In the genomic region with DNA sequence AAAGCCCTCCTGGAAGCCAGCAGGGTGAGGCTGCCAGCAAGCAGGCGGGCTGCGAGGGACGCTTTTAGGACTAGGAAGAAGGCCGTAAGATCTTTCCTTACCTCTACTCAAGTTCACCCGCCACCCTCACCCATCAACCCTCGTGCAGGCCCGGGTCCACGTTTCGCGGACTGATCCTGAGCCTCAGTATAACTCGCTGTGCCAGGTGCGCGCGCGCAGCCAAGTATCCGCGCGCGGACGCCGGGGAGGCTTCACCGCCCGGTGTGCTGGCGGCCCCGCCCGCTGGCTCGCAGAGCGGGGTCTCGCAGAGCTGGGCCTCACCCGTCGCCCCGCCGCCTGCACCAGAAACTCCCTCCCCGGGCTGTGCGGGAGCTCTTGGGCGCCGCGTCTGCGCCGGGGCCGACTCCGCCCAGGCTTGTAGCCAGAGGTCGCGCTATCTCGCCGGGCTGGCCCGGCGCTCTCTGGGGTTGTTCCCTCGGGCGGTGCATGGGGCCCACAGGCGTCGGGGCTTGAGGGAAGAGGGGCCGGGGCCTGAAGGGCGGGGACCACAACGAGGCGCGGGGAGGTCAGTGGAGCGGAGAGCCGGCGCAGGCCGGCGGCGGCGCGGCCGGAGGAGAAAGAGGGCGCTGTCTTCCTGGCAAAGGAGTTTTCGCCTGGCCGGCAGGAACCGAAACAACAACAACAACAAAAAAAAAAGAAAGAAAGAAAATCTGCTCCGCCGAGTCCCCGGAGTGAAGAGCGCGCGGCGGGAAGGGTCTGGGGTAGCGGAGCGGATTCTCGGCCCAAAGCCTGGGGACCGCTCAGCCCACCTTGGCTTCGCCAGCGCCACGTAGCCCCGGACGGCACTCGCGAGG, we compare ENCODE assay signal across 8 cellular contexts. TPM values are rescaled to one million over a fixed set of nuclear protein-coding genes. Genes with fewer than 3 reads are reported as not detected.
DNase-seq lines count a peak whose midpoint lies in the region; ATAC-seq, FAIRE-seq and TF ChIP-seq lines count a peak whose summit lies in the region.

No MANE protein-coding gene starts in this region.

- H3K27me3 ChIP-seq in RWPE2 (ENCODE audit: insufficient read depth, poor library complexity, severe bottlenecking) (no peaks in the 10 kb centered on the region), mesenchymal stem cell (ENCODE audit: control insufficient read depth in 1 of 2, insufficient read depth in 1 of 2, low read length in 2 of 2) (peaks cover 0 to 27% of the 10 kb centered on the region in 2 experiments)

- H2AK5ac ChIP-seq in mesenchymal stem cell (ENCODE audit: low read length, severe bottlenecking) = peak overlapping the region; percentile 60

- TF ChIP-seq CTCF in RWPE2 (IDR thresholded peaks at IDR 0.05; ENCODE audit: poor library complexity, severe bottlenecking) = peak; percentile 90

- H3K9me3 ChIP-seq in RWPE2 (ENCODE audit: severe bottlenecking) = no peaks in the 10 kb centered on the region
- no peaks in the 10 kb centered on the region for H3K9me3 ChIP-seq in mesenchymal stem cell (ENCODE audit: control insufficient read depth, low read length)

- peak overlapping the region; percentile 97 for H2AFZ ChIP-seq in mesenchymal stem cell (ENCODE audit: low read depth, low read length)

- no peak overlapping the region for H3K14ac ChIP-seq in mesenchymal stem cell (ENCODE audit: low read length in 2 of 2)

- H3K18ac ChIP-seq in mesenchymal stem cell (ENCODE audit: low read depth in 1 of 2, low read length in 2 of 2) = peak overlapping the region; percentile 8 to 84

- H3K9ac ChIP-seq in mesenchymal stem cell (ENCODE audit: low read length) = peak overlapping the region; percentile 91

- peak; percentile 96 for FAIRE-seq in urothelium cell line (lab: Jason Lieb, UNC)

- H2BK5ac ChIP-seq in mesenchymal stem cell (ENCODE audit: low read depth, low read length, poor library complexity, severe bottlenecking) = peak overlapping the region; percentile 90

- H3K23ac ChIP-seq in mesenchymal stem cell (ENCODE audit: low read length in 2 of 2) = peak overlapping the region in 1 of 2 experiments; percentile 95

- peak overlapping the region in 1 of 2 experiments; percentile 83 for H2BK12ac ChIP-seq in mesenchymal stem cell (ENCODE audit: low read length in 2 of 2)

- under 1% methylated on average over 64 of the region's 88 CpGs for WGBS in mesenchymal stem cell

- H3K4me1 ChIP-seq in RWPE2 (ENCODE audit: insufficient read depth, poor library complexity, severe bottlenecking) = peaks cover 6% of the 10 kb centered on the region
- H3K4me1 ChIP-seq in mesenchymal stem cell (ENCODE audit: control insufficient read depth, insufficient read depth, low read depth, low read length) = peaks cover 21% of the 10 kb centered on the region

- H2BK120ac ChIP-seq in mesenchymal stem cell (ENCODE audit: low read depth, low read length) = peak overlapping the region; percentile 81

- no peak overlapping the region for H4K91ac ChIP-seq in mesenchymal stem cell (ENCODE audit: low read length)

- H3K4ac ChIP-seq in mesenchymal stem cell (ENCODE audit: low read depth in 1 of 2, low read length in 2 of 2) = peak overlapping the region in 1 of 2 experiments; percentile 67

- H3K79me1 ChIP-seq in mesenchymal stem cell (replicated peaks; ENCODE audit: low read length, poor library complexity, severe bottlenecking) = peaks cover 15% of the 10 kb centered on the region

- ATAC-seq in activated CD4-positive, CD25-positive, alpha-beta regulatory T cell treated with anti-CD3 and anti-CD28 coated beads, Interleukin-2, amount 50 U/mL, for 24 hours = peak; percentile 38 to 49
- ATAC-seq in GM21526 (IDR thresholded peaks at IDR 0.05; ENCODE audit: low FRiP score, unreplicated experiment) = peak; percentile 88
- peak; percentile 76 for ATAC-seq in RWPE2 (ENCODE audit: low read depth)

- no peak overlapping the region for H3K27ac ChIP-seq in RWPE2 (ENCODE audit: poor library complexity, severe bottlenecking)
- peak overlapping the region; percentile 90 for H3K27ac ChIP-seq in mesenchymal stem cell (ENCODE audit: low read length, poor library complexity, severe bottlenecking)

- H2BK15ac ChIP-seq in mesenchymal stem cell (ENCODE audit: low read depth, poor library complexity, severe bottlenecking) = peak overlapping the region; percentile 90

- H3K4me3 ChIP-seq in RWPE2 (ENCODE audit: severe bottlenecking) = peak overlapping the region; percentile 53
- peak overlapping the region; percentile 78 to 86 for H3K4me3 ChIP-seq in mesenchymal stem cell (ENCODE audit: insufficient read depth in 1 of 2, low read depth in 1 of 2, low read length in 2 of 2)

- DNase-seq in activated CD4-positive, CD25-positive, alpha-beta regulatory T cell treated with anti-CD3 and anti-CD28 coated beads, Interleukin-2, amount 50 U/mL, for 72 hours = no peak
- peak; percentile 16 for DNase-seq in HS-5 (ENCODE audit: low read depth)
- DNase-seq in RWPE2 (ENCODE audit: low spot score) = peak; percentile 72
- peak; percentile 91 for DNase-seq in ecto neural progenitor cell (ENCODE audit: low spot score)
- peak; percentile 76 for DNase-seq in mesenchymal stem cell
- peak; percentile 83 for DNase-seq in urothelium cell line (ENCODE audit: low spot score)

- no peaks in the 10 kb centered on the region for H3K36me3 ChIP-seq in RWPE2 (ENCODE audit: low read depth)
- no peaks in the 10 kb centered on the region for H3K36me3 ChIP-seq in mesenchymal stem cell (ENCODE audit: control insufficient read depth in 1 of 2, insufficient read depth in 2 of 2, low read depth in 1 of 2, low read length in 2 of 2)

- H3K4me2 ChIP-seq in mesenchymal stem cell (ENCODE audit: low read length, poor library complexity, severe bottlenecking) = peak overlapping the region; percentile 92

- peak overlapping the region; percentile 27 for H4K8ac ChIP-seq in mesenchymal stem cell (ENCODE audit: low read length)

RNA-seq across cellular contexts. Expression of a gene that starts 7.7 kb away (rescaled TPM):
- 0.07 TPM for polyA plus RNA-seq in mesenchymal stem cell (2013, experiment 1 of 2)
- 0.11 TPM for polyA plus RNA-seq in mesenchymal stem cell (2013, experiment 2 of 2)
